2 cellular contexts compared by ENCODE assay signal in the genomic region with DNA sequence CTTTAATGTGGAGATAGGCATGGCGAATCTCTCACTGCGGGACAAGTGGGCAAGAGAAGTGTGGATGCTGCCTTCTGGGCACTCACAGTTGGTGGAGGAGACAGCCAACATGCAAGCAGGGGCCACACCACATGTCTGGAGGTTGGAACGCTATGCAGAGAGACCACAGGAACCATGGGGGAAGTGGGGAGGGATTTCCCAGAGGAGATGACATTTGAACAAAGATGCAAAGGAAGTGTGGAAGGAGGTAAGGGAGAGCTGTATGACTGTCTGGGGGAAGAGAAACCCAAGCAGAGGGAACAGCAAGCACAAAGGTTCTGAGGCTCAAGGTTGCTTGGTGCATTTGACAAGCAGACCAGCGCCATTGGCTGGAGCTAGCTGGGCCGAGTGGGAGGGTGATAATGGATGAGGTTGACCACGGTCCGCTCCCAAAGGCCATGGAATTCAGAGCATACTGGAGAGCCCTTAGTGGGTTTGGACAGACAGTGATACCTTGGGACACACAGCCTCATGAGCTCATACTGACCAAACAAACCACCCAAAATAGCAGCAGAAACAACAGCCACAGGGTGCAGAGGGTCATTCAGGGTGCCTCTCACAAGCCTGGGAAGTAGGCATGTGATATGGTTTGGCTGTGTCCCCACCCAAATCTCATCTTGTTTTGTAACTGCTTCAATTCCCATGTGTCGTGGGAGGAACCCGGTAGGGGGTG.
TF ChIP-seq lines count a peak whose summit lies in the region.

No MANE protein-coding gene starts in this region.

TF ChIP-seq in K562, 482 proteins besides CTCF, POLR2A, EP300 and RAD21:
- TF ChIP-seq ZNF282 (CRISPR knock-in tag; IDR thresholded peaks at IDR 0.05) (no peak), TCFL5 (CRISPR knock-in tag; conservative IDR thresholded peaks at IDR 0.05) (no peak), CBX8 (IDR thresholded peaks at IDR 0.05; ENCODE audit: borderline replicate concordance, extremely low read depth, low read depth, low read length, poor library complexity, severe bottlenecking) (no peak), SMARCA4 (IDR thresholded peaks at IDR 0.05) (no peak), POLR2H (tag; IDR thresholded peaks at IDR 0.05; ENCODE audit: low read depth) (no peak), ZNF696 (CRISPR knock-in tag; conservative IDR thresholded peaks at IDR 0.05) (no peak), ZNF140 (CRISPR knock-in tag; IDR thresholded peaks at IDR 0.05) (no peak), KLF6 (CRISPR knock-in tag; IDR thresholded peaks at IDR 0.05; ENCODE audit: borderline replicate concordance) (no peak), LCOR (CRISPR knock-in tag; IDR thresholded peaks at IDR 0.05) (no peak), COPS2 (conservative IDR thresholded peaks at IDR 0.05) (no peak), ERF (CRISPR knock-in tag; IDR thresholded peaks at IDR 0.05) (no peak), MXI1 (IDR thresholded peaks at IDR 0.05; ENCODE audit: low read depth, low read length) (no peak), STAT5A (IDR thresholded peaks at IDR 0.05; ENCODE audit: borderline replicate concordance, low read length) (no peak), MYBL2 (IDR thresholded peaks at IDR 0.05; ENCODE audit: low read depth) (no peak), MYBL2 (CRISPR knock-in tag; IDR thresholded peaks at IDR 0.05; ENCODE audit: borderline replicate concordance) (no peak), CHD2 (IDR thresholded peaks at IDR 0.05; ENCODE audit: low read depth, low read length) (no peak), CTBP1 (IDR thresholded peaks at IDR 0.05; ENCODE audit: borderline replicate concordance) (no peak), OTX1 (CRISPR knock-in tag; IDR thresholded peaks at IDR 0.05) (no peak), PCBP2 (IDR thresholded peaks at IDR 0.05; ENCODE audit: low read depth, low read length, poor library complexity, severe bottlenecking) (no peak), SMARCC2 (IDR thresholded peaks at IDR 0.05; ENCODE audit: low read depth) (no peak), TAF7 (tag; IDR thresholded peaks at IDR 0.05) (no peak)

TF ChIP-seq in HepG2, 621 proteins besides CTCF, POLR2A, EP300 and RAD21:
- TF ChIP-seq, protein P1, sequence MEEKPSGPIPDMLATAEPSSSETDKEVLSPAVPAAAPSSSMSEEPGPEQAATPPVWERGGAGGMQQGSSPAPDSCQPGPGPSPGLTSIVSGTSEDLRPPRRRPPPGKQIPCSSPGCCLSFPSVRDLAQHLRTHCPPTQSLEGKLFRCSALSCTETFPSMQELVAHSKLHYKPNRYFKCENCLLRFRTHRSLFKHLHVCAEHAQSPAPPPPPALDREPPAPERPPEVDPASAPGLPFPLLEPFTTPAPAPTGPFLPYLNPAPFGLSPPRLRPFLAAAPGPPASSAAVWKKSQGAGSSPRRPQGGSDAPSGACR (CRISPR knock-in tag; IDR thresholded peaks at IDR 0.05), result no peak
- TF ChIP-seq ZNF629 (CRISPR knock-in tag; conservative IDR thresholded peaks at IDR 0.05) (no peak), ATF7-NPFF (CRISPR knock-in tag; IDR thresholded peaks at IDR 0.05; ENCODE audit: low read depth) (no peak), NR2F2 (IDR thresholded peaks at IDR 0.05; ENCODE audit: borderline replicate concordance, low read depth) (no peak), ZMAT3 (CRISPR knock-in tag; conservative IDR thresholded peaks at IDR 0.05) (no peak)
- TF ChIP-seq, protein P2, sequence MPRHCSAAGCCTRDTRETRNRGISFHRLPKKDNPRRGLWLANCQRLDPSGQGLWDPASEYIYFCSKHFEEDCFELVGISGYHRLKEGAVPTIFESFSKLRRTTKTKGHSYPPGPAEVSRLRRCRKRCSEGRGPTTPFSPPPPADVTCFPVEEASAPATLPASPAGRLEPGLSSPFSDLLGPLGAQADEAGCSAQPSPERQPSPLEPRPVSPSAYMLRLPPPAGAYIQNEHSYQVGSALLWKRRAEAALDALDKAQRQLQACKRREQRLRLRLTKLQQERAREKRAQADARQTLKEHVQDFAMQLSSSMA (CRISPR knock-in tag; IDR thresholded peaks at IDR 0.05), result no peak
